In the genomic region with DNA sequence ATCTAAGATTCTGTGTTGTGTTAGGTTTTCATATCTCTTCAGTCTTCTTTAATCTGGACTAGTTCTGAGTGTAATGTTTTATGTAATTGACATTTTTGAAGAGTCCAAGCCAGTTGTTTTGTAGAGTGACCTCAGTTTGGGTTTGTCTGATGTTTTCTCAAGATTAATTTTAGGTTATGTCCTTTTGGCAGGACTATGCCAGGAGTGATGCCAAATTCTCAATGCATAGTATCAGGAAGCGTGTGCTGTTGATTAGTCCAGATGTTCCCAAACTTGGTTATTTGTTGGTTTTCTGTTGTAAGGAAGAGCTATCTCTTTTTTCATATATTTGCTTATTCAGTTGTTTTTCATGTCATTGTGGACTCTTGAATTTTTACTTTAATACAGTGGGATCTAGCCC, we compare ENCODE assay signal across 23 cellular contexts.
"Had no signal": no experiment of that assay in that cellular context is flagged by ENCODE, and none has a peak within 500 bp of the region (broad histone marks: within the 10 kb centered on the region; RNA-seq: fewer than 3 reads in every experiment).

No MANE protein-coding gene starts in this region.

- H3K4me1 ChIP-seq: prostate gland, spleen, testis, uterus had no signal

- H3K9me3 Mint-ChIP-seq: activated naive CD4-positive, alpha-beta T cell treated with anti-CD3 and anti-CD28 coated beads, Interleukin-2, amount 50 U/mL, for 24 hours; effector memory CD8-positive, alpha-beta T cell; naive thymus-derived CD8-positive, alpha-beta T cell; T-helper 2 cell treated with Interferon-gamma antibody and Interleukin-4, amounts not matched to agents 5 μg/mL and 100 μg/mL, for 36 hours had no signal

- H3K9me3 ChIP-seq: left ventricle myocardium inferior, prostate gland, spleen, testis, uterus had no signal

- H3K4me3 Mint-ChIP-seq: activated naive CD4-positive, alpha-beta T cell treated with anti-CD3 and anti-CD28 coated beads, Interleukin-2, amount 50 U/mL, for 24 hours; brain; effector memory CD8-positive, alpha-beta T cell; mesothelial cell of epicardium; naive thymus-derived CD8-positive, alpha-beta T cell; T-helper 2 cell treated with Interferon-gamma antibody and Interleukin-4, amounts not matched to agents 5 μg/mL and 100 μg/mL, for 36 hours had no signal

- H3K27me3 Mint-ChIP-seq: activated naive CD4-positive, alpha-beta T cell treated with anti-CD3 and anti-CD28 coated beads, Interleukin-2, amount 50 U/mL, for 24 hours; brain; effector memory CD8-positive, alpha-beta T cell; naive thymus-derived CD8-positive, alpha-beta T cell had no signal

- H3K27ac Mint-ChIP-seq: activated naive CD4-positive, alpha-beta T cell treated with anti-CD3 and anti-CD28 coated beads, Interleukin-2, amount 50 U/mL, for 24 hours; mesothelial cell of epicardium; T-helper 2 cell treated with Interferon-gamma antibody and Interleukin-4, amounts not matched to agents 5 μg/mL and 100 μg/mL, for 36 hours had no signal

- H3K27me3 ChIP-seq: dorsolateral prefrontal cortex, spleen, testis, uterus had no signal

- ATAC-seq: effector memory CD8-positive, alpha-beta T cell; naive thymus-derived CD8-positive, alpha-beta T cell had no signal

- H3K27ac ChIP-seq: dorsolateral prefrontal cortex, left ventricle myocardium inferior, prostate gland, spleen, testis, uterus, VCaP had no signal

- H3K4me3 ChIP-seq: dorsolateral prefrontal cortex, left ventricle myocardium inferior, prostate gland, spleen, testis, uterus had no signal

- DNase-seq: activated CD4-positive, CD25-positive, alpha-beta regulatory T cell treated with anti-CD3 and anti-CD28 coated beads, Interleukin-2, amount 50 U/mL, for 72 hours; activated gamma-delta T cell treated with Interleukin-2 at 50 U/mL for 16 hours; activated T-cell treated with anti-CD3 and anti-CD28 coated beads, Interleukin-2, amount 50 U/mL, for 1 hour; aorta; central memory CD4-positive, alpha-beta T cell; dorsolateral prefrontal cortex; effector memory CD8-positive, alpha-beta T cell; kidney glomerular epithelial cell; left ventricle myocardium inferior; mammary epithelial cell; naive thymus-derived CD8-positive, alpha-beta T cell; spleen; stimulated activated CD4-positive, alpha-beta T cell treated with anti-CD3 and anti-CD28 coated beads, Interleukin-4, amount 100 ng/mL, for 1 hour; stimulated activated naive CD4-positive, alpha-beta T cell; testis; trophoblast cell; uterus had no signal
